ENCODE assay signal across 1 cellular context in the genomic region with DNA sequence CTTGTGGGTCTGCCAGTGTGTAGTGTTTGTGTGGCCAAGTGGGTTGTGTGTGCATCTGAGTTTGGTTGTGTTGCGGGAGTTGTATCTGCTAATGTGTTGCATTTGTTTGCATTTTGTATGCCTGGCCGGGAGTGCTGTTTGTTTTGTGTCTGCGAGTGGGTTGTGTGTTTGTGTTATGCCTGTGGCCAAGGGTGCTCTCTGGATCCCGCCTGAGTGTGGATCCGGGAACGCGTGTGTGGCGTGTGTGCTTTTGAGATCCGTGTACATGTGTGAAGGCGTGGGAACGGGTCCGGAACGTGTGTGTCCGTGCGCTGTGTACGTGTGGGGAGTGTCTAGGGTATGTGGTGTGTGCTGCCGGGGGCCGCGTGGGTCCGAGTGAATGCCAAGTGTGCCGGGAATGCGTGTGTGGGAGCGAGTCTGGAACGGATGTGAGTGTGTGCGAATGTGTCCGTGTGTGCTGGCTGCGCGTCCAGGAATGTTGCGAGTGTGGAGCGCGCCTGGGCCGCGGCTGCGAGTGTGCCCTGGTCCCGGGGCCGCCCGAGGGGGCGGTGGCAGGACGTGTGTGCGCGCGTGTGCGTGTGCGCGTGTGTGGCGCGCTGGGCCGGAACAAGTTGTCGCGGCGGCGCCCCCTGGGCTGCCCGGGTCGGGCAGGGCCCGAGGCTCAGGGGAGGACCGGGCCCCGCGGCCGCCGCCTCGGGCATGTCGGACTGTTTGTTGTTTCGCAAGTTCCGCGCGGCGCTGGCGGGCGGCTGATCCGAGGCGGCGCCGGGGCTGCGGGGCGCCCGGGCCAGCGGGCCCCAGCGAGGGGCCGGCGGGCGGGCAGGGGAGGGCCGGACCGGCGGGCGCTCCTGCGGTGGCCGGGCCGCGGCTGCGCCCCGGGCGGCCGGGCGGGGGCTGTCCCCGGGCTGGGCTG.
A peak's percentile ranks its signal among the peaks of the same experiment; 100 is the strongest.
TF ChIP-seq lines count a peak whose summit lies in the region.

No MANE protein-coding gene starts in this region.

TF ChIP-seq in K562, 482 proteins besides CTCF, POLR2A, EP300 and RAD21 (continues in another document):
- TF ChIP-seq HMG20A (CRISPR knock-in tag; conservative IDR thresholded peaks at IDR 0.05) (no peak), ZSCAN32 (CRISPR knock-in tag; IDR thresholded peaks at IDR 0.05) (no peak), TARDBP (IDR thresholded peaks at IDR 0.05) (no peak), RBFOX2 (IDR thresholded peaks at IDR 0.05; ENCODE audit: low read depth, low read length) (0 out of 2 replicates have a peak, but pooled peaks have one; percentile 17), XRCC3 (IDR thresholded peaks at IDR 0.05) (no peak), IRF2 (CRISPR knock-in tag; IDR thresholded peaks at IDR 0.05) (no peak), TOE1 (IDR thresholded peaks at IDR 0.05; ENCODE audit: borderline replicate concordance) (no peak), TOE1 (CRISPR knock-in tag; IDR thresholded peaks at IDR 0.05; ENCODE audit: borderline replicate concordance, low read depth) (no peak), SPI1 (IDR thresholded peaks at IDR 0.05; ENCODE audit: borderline replicate concordance, low read depth, low read length) (no peak), ZNF354B (CRISPR knock-in tag; IDR thresholded peaks at IDR 0.05) (no peak), YY1 (IDR thresholded peaks at IDR 0.05; ENCODE audit: borderline replicate concordance in 1 of 3, control insufficient read depth in 1 of 3, extremely low read depth in 1 of 3, insufficient read depth in 3 of 3, insufficient read length in 1 of 3, insufficient replicate concordance in 2 of 3, low read depth in 1 of 3, low read length in 2 of 3) (no peak), DNMT1 (IDR thresholded peaks at IDR 0.05) (no peak), MTF1 (CRISPR knock-in tag; IDR thresholded peaks at IDR 0.05; ENCODE audit: borderline replicate concordance) (no peak), ZNF174 (CRISPR knock-in tag; IDR thresholded peaks at IDR 0.05) (no peak), ZFP30 (CRISPR knock-in tag; IDR thresholded peaks at IDR 0.05; ENCODE audit: borderline replicate concordance) (no peak), CREM (IDR thresholded peaks at IDR 0.05; ENCODE audit: low read depth) (no peak), CCAR2 (IDR thresholded peaks at IDR 0.05; ENCODE audit: low read depth, low read length) (no peak), POLR2AphosphoS5 (IDR thresholded peaks at IDR 0.05; ENCODE audit: control insufficient read depth, insufficient read depth, low read depth, low read length) (no peak), ZNF184 (CRISPR knock-in tag; IDR thresholded peaks at IDR 0.05) (no peak), FOXJ2 (tag; IDR thresholded peaks at IDR 0.05) (no peak), MEIS2 (IDR thresholded peaks at IDR 0.05; ENCODE audit: partially characterized antibody) (no peak), ZNF79 (CRISPR knock-in tag; IDR thresholded peaks at IDR 0.05; ENCODE audit: low read depth) (no peak), BMI1 (IDR thresholded peaks at IDR 0.05; ENCODE audit: low read length) (no peak), ZNF584 (CRISPR knock-in tag; IDR thresholded peaks at IDR 0.05; ENCODE audit: low read depth) (no peak), STAG1 (CRISPR knock-in tag; IDR thresholded peaks at IDR 0.05; ENCODE audit: borderline replicate concordance) (no peak), PRMT5 (CRISPR knock-in tag; IDR thresholded peaks at IDR 0.05) (no peak), BRD4 (IDR thresholded peaks at IDR 0.05) (no peak), RBM34 (IDR thresholded peaks at IDR 0.05; ENCODE audit: borderline replicate concordance, insufficient read depth, low read length) (no peak), HDAC1 (IDR thresholded peaks at IDR 0.05) (0 out of 4 replicates have a peak, but pooled peaks of 1 of the 2 experiments have one; percentile 16), PHB2 (IDR thresholded peaks at IDR 0.05; ENCODE audit: low read depth) (0 out of 2 replicates have a peak, but pooled peaks have one; percentile 8), MAZ (CRISPR knock-in tag; conservative IDR thresholded peaks at IDR 0.05 in 1 of 2, IDR thresholded peaks at IDR 0.05 in 1 of 2) (no peak)
- TF ChIP-seq, protein P1, sequence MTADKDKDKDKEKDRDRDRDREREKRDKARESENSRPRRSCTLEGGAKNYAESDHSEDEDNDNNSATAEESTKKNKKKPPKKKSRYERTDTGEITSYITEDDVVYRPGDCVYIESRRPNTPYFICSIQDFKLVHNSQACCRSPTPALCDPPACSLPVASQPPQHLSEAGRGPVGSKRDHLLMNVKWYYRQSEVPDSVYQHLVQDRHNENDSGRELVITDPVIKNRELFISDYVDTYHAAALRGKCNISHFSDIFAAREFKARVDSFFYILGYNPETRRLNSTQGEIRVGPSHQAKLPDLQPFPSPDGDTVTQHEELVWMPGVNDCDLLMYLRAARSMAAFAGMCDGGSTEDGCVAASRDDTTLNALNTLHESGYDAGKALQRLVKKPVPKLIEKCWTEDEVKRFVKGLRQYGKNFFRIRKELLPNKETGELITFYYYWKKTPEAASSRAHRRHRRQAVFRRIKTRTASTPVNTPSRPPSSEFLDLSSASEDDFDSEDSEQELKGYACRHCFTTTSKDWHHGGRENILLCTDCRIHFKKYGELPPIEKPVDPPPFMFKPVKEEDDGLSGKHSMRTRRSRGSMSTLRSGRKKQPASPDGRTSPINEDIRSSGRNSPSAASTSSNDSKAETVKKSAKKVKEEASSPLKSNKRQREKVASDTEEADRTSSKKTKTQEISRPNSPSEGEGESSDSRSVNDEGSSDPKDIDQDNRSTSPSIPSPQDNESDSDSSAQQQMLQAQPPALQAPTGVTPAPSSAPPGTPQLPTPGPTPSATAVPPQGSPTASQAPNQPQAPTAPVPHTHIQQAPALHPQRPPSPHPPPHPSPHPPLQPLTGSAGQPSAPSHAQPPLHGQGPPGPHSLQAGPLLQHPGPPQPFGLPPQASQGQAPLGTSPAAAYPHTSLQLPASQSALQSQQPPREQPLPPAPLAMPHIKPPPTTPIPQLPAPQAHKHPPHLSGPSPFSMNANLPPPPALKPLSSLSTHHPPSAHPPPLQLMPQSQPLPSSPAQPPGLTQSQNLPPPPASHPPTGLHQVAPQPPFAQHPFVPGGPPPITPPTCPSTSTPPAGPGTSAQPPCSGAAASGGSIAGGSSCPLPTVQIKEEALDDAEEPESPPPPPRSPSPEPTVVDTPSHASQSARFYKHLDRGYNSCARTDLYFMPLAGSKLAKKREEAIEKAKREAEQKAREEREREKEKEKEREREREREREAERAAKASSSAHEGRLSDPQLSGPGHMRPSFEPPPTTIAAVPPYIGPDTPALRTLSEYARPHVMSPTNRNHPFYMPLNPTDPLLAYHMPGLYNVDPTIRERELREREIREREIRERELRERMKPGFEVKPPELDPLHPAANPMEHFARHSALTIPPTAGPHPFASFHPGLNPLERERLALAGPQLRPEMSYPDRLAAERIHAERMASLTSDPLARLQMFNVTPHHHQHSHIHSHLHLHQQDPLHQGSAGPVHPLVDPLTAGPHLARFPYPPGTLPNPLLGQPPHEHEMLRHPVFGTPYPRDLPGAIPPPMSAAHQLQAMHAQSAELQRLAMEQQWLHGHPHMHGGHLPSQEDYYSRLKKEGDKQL (CRISPR knock-in tag; IDR thresholded peaks at IDR 0.05; ENCODE audit: borderline replicate concordance), result no peak
- TF ChIP-seq, protein P2, sequence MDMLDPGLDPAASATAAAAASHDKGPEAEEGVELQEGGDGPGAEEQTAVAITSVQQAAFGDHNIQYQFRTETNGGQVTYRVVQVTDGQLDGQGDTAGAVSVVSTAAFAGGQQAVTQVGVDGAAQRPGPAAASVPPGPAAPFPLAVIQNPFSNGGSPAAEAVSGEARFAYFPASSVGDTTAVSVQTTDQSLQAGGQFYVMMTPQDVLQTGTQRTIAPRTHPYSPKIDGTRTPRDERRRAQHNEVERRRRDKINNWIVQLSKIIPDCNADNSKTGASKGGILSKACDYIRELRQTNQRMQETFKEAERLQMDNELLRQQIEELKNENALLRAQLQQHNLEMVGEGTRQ (CRISPR knock-in tag; IDR thresholded peaks at IDR 0.05), result no peak
- TF ChIP-seq, protein P3, sequence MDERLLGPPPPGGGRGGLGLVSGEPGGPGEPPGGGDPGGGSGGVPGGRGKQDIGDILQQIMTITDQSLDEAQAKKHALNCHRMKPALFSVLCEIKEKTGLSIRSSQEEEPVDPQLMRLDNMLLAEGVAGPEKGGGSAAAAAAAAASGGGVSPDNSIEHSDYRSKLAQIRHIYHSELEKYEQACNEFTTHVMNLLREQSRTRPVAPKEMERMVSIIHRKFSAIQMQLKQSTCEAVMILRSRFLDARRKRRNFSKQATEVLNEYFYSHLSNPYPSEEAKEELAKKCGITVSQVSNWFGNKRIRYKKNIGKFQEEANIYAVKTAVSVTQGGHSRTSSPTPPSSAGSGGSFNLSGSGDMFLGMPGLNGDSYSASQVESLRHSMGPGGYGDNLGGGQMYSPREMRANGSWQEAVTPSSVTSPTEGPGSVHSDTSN (CRISPR knock-in tag; IDR thresholded peaks at IDR 0.05; ENCODE audit: low read depth), result no peak
- TF ChIP-seq, protein P3 (tag; conservative IDR thresholded peaks at IDR 0.05; ENCODE audit: low read depth), result no peak
- TF ChIP-seq, protein P4, sequence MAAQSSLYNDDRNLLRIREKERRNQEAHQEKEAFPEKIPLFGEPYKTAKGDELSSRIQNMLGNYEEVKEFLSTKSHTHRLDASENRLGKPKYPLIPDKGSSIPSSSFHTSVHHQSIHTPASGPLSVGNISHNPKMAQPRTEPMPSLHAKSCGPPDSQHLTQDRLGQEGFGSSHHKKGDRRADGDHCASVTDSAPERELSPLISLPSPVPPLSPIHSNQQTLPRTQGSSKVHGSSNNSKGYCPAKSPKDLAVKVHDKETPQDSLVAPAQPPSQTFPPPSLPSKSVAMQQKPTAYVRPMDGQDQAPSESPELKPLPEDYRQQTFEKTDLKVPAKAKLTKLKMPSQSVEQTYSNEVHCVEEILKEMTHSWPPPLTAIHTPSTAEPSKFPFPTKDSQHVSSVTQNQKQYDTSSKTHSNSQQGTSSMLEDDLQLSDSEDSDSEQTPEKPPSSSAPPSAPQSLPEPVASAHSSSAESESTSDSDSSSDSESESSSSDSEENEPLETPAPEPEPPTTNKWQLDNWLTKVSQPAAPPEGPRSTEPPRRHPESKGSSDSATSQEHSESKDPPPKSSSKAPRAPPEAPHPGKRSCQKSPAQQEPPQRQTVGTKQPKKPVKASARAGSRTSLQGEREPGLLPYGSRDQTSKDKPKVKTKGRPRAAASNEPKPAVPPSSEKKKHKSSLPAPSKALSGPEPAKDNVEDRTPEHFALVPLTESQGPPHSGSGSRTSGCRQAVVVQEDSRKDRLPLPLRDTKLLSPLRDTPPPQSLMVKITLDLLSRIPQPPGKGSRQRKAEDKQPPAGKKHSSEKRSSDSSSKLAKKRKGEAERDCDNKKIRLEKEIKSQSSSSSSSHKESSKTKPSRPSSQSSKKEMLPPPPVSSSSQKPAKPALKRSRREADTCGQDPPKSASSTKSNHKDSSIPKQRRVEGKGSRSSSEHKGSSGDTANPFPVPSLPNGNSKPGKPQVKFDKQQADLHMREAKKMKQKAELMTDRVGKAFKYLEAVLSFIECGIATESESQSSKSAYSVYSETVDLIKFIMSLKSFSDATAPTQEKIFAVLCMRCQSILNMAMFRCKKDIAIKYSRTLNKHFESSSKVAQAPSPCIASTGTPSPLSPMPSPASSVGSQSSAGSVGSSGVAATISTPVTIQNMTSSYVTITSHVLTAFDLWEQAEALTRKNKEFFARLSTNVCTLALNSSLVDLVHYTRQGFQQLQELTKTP (IDR thresholded peaks at IDR 0.05; ENCODE audit: low read depth in 1 of 2, partially characterized antibody in 2 of 2), result no peak
- TF ChIP-seq, protein P5, sequence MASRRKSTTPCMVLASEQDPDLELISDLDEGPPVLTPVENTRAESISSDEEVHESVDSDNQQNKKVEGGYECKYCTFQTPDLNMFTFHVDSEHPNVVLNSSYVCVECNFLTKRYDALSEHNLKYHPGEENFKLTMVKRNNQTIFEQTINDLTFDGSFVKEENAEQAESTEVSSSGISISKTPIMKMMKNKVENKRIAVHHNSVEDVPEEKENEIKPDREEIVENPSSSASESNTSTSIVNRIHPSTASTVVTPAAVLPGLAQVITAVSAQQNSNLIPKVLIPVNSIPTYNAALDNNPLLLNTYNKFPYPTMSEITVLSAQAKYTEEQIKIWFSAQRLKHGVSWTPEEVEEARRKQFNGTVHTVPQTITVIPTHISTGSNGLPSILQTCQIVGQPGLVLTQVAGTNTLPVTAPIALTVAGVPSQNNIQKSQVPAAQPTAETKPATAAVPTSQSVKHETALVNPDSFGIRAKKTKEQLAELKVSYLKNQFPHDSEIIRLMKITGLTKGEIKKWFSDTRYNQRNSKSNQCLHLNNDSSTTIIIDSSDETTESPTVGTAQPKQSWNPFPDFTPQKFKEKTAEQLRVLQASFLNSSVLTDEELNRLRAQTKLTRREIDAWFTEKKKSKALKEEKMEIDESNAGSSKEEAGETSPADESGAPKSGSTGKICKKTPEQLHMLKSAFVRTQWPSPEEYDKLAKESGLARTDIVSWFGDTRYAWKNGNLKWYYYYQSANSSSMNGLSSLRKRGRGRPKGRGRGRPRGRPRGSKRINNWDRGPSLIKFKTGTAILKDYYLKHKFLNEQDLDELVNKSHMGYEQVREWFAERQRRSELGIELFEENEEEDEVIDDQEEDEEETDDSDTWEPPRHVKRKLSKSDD (conservative IDR thresholded peaks at IDR 0.05; ENCODE audit: low read length), result no peak
- TF ChIP-seq, protein P6, sequence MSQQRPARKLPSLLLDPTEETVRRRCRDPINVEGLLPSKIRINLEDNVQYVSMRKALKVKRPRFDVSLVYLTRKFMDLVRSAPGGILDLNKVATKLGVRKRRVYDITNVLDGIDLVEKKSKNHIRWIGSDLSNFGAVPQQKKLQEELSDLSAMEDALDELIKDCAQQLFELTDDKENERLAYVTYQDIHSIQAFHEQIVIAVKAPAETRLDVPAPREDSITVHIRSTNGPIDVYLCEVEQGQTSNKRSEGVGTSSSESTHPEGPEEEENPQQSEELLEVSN (IDR thresholded peaks at IDR 0.05; ENCODE audit: borderline replicate concordance in 1 of 2, extremely low read depth in 1 of 2, insufficient read depth in 1 of 2, insufficient read length in 1 of 2, low read depth in 1 of 2, low read length in 1 of 2, poor library complexity in 1 of 2, severe bottlenecking in 1 of 2), result no peak
- TF ChIP-seq, protein P7, sequence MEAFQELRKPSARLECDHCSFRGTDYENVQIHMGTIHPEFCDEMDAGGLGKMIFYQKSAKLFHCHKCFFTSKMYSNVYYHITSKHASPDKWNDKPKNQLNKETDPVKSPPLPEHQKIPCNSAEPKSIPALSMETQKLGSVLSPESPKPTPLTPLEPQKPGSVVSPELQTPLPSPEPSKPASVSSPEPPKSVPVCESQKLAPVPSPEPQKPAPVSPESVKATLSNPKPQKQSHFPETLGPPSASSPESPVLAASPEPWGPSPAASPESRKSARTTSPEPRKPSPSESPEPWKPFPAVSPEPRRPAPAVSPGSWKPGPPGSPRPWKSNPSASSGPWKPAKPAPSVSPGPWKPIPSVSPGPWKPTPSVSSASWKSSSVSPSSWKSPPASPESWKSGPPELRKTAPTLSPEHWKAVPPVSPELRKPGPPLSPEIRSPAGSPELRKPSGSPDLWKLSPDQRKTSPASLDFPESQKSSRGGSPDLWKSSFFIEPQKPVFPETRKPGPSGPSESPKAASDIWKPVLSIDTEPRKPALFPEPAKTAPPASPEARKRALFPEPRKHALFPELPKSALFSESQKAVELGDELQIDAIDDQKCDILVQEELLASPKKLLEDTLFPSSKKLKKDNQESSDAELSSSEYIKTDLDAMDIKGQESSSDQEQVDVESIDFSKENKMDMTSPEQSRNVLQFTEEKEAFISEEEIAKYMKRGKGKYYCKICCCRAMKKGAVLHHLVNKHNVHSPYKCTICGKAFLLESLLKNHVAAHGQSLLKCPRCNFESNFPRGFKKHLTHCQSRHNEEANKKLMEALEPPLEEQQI (IDR thresholded peaks at IDR 0.05), result no peak
